Comparison of ENCODE assay signal across 23 cellular contexts in genomic region chr11:69215216-69215615, GRCh38. TPM values are rescaled to one million over a fixed set of nuclear protein-coding genes. Genes with fewer than 3 reads are reported as not detected.
"Had no signal": no experiment of that assay in that cellular context is flagged by ENCODE, and none has a peak within 500 bp of the region (broad histone marks: within the 10 kb centered on the region; RNA-seq: fewer than 3 reads in every experiment).

No MANE protein-coding gene starts in this region.

- H3K27me3 ChIP-seq: adrenal gland, transverse colon, vagina had no signal

- H3K9me3 ChIP-seq: adrenal gland, transverse colon, vagina had no signal

- H3K4me3 ChIP-seq: adrenal gland, lung, transverse colon, vagina had no signal

- DNase-seq: activated CD4-positive, alpha-beta T cell treated with anti-CD3 and anti-CD28 coated beads for 36 hours; activated CD4-positive, alpha-beta T cell treated with anti-CD3 and anti-CD28 coated beads, Interleukin-2, amount 50 U/mL, for 48 hours; activated gamma-delta T cell; activated T-cell treated with anti-CD3 and anti-CD28 coated beads, Interleukin-2, amount 50 U/mL, for 48 hours; dermis blood vessel endothelial cell; effector memory CD8-positive, alpha-beta T cell; glutamatergic neuron; midbrain; retina; stimulated activated CD4-positive, alpha-beta T cell treated with anti-CD3 and anti-CD28 coated beads, Interleukin-12 subunit alpha, Interleukin-12 subunit beta, amount 100 ng/mL, for 4 hours; stimulated activated CD4-positive, alpha-beta T cell treated with anti-CD3 and anti-CD28 coated beads, Interleukin-1b, Interleukin-23, amount 100 ng/mL, for 48 hours; stimulated activated naive CD4-positive, alpha-beta T cell treated with Interleukin-2 at 50 U/mL for 16 hours; substantia nigra; SW 1271; transverse colon; WERI-Rb-1 had no signal

- ATAC-seq: activated CD4-positive, alpha-beta T cell treated with anti-CD3 and anti-CD28 coated beads for 36 hours; activated naive CD4-positive, alpha-beta T cell treated with anti-CD3 and anti-CD28 coated beads, Interleukin-2, amount 50 U/mL, for 72 hours; effector memory CD8-positive, alpha-beta T cell had no signal

- H3K27ac ChIP-seq: adrenal gland, foreskin keratinocyte, transverse colon, vagina, WERI-Rb-1 had no signal

- H3K36me3 ChIP-seq: adrenal gland, transverse colon, vagina, WERI-Rb-1 had no signal

- H3K4me1 ChIP-seq: foreskin keratinocyte, transverse colon had no signal

RNA-seq across cellular contexts. Expression of gene SMIM38, which starts 59.5 kb away (rescaled TPM):
- total RNA-seq: astrocyte, foreskin keratinocyte had no signal
- polyA plus RNA-seq: foreskin keratinocyte, keratinocyte had no signal
